In the genomic region with DNA sequence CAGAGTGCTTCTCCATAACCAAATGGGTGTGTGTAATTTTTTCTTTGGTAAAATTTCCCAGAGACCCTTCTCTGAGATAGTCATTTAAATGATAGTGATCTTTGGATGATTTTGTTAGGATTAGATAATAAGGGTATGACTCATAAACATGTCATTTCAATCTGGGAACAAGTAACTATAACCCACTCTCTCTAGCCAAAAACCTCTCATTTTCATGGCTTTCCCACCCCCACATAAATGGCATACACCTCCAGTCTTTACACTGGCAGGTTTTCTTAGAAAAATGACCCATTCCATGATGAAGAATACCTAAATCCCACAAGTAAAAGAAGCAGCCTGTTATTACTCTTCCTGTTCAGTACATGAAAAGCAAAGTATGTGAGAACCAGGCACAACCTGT, we compare ENCODE assay signal across 20 cellular contexts.
"Had no signal": no experiment of that assay in that cellular context is flagged by ENCODE, and none has a peak within 500 bp of the region (broad histone marks: within the 10 kb centered on the region; RNA-seq: fewer than 3 reads in every experiment).

No MANE protein-coding gene starts in this region.

- H3K36me3 ChIP-seq: esophagus squamous epithelium, lower lobe of right lung, prostate gland, spleen, stomach, vagina, WERI-Rb-1 had no signal

- H3K4me3 Mint-ChIP-seq: activated CD8-positive, alpha-beta T cell treated with anti-CD3 and anti-CD28 coated beads, Interleukin-2, amount 10 ng/mL, durations not matched to agents 7 days and 5 days; activated T-cell treated with anti-CD3 and anti-CD28 coated beads, Interleukin-2, amount 50 U/mL, for 72 hours had no signal

- H3K4me3 ChIP-seq: body of pancreas, esophagus squamous epithelium, lower lobe of right lung, prostate gland, spleen, stomach, vagina had no signal

- H3K27ac ChIP-seq: body of pancreas, esophagus squamous epithelium, lower lobe of right lung, prostate gland, stomach, vagina, WERI-Rb-1 had no signal

- H3K9me3 ChIP-seq: body of pancreas, esophagus squamous epithelium, lower lobe of right lung, prostate gland, stomach, vagina had no signal

- ATAC-seq: activated CD8-positive, alpha-beta T cell treated with anti-CD3 and anti-CD28 coated beads, Interleukin-2, amount 10 ng/mL, durations not matched to agents 7 days and 5 days; activated naive CD4-positive, alpha-beta T cell treated with anti-CD3 and anti-CD28 coated beads, Interleukin-2, amount 50 U/mL, for 72 hours; activated T-cell treated with anti-CD3 and anti-CD28 coated beads, Interleukin-2, amount 50 U/mL, for 72 hours; body of pancreas; lower lobe of right lung had no signal

- H3K36me3 Mint-ChIP-seq: activated naive CD4-positive, alpha-beta T cell treated with anti-CD3 and anti-CD28 coated beads, Interleukin-2, amount 50 U/mL, for 72 hours had no signal

- H3K4me1 ChIP-seq: body of pancreas, esophagus squamous epithelium, lower lobe of right lung, prostate gland, spleen, stomach, vagina had no signal

- H3K27ac Mint-ChIP-seq: activated CD8-positive, alpha-beta T cell treated with anti-CD3 and anti-CD28 coated beads, Interleukin-2, amount 10 ng/mL, durations not matched to agents 7 days and 5 days; activated naive CD4-positive, alpha-beta T cell treated with anti-CD3 and anti-CD28 coated beads, Interleukin-2, amount 50 U/mL, for 72 hours; activated T-cell treated with anti-CD3 and anti-CD28 coated beads, Interleukin-2, amount 50 U/mL, for 72 hours had no signal

- H3K27me3 ChIP-seq: body of pancreas, esophagus squamous epithelium, spleen, stomach, vagina had no signal

- H3K9me3 Mint-ChIP-seq: activated T-cell treated with anti-CD3 and anti-CD28 coated beads, Interleukin-2, amount 50 U/mL, for 72 hours had no signal

- DNase-seq: activated CD4-positive, alpha-beta T cell treated with anti-CD3 and anti-CD28 coated beads for 48 hours; activated CD8-positive, alpha-beta memory T cell treated with anti-CD3 and anti-CD28 coated beads, Interleukin-2, amount 50 U/mL, for 4 hours; activated CD8-positive, alpha-beta T cell treated with anti-CD3 and anti-CD28 coated beads, Interleukin-2, amount 10 ng/mL, durations not matched to agents 7 days and 5 days; activated gamma-delta T cell; activated T-cell treated with anti-CD3 and anti-CD28 coated beads, Interleukin-2, amount 50 U/mL, for 72 hours; amniotic stem cell; body of pancreas; central memory CD4-positive, alpha-beta T cell; effector CD8-positive, alpha-beta T cell; esophagus squamous epithelium; head of caudate nucleus; lower lobe of right lung; midbrain; right cardiac atrium; spleen; stomach; WERI-Rb-1 had no signal
